Comparison of ENCODE assay signal across 7 cellular contexts in the genomic region with DNA sequence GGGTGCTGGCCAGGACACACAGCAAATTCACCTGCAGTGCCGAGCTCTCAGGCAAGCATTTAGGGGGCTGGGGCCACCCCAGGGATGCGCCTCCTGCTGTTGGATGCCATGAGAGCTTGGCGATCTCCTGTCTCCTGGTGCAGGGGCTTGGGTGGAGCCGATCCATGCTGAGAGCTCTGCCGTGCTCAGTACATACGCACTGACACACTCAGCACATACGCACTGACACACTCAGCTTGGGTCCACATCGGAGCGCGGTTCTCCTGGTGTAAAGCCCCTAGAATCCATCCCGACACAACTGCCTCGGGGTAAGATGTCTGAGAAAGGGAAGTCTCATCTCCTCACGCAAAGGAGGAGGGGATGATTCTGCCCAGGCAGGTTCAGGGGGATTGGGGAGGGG. TPM values are rescaled to one million over a fixed set of nuclear protein-coding genes. Genes with fewer than 3 reads are reported as not detected.
"Had no signal": no experiment of that assay in that cellular context is flagged by ENCODE, and none has a peak within 500 bp of the region (broad histone marks: within the 10 kb centered on the region; RNA-seq: fewer than 3 reads in every experiment).

No MANE protein-coding gene starts in this region.

RNA-seq across cellular contexts. Expression of a gene that starts 10.3 kb away (rescaled TPM):
- total RNA-seq: HT-29, NCI-H460, PC-9, Peyer's patch, Right ventricle myocardium superior, RPMI7951, SJSA1 had no signal

RNA-seq across cellular contexts. Expression of a gene that starts 14.4 kb away (rescaled TPM):
- total RNA-seq: HT-29, PC-9, Peyer's patch, Right ventricle myocardium superior, RPMI7951, SJSA1 had no signal

RNA-seq across cellular contexts. Expression of a gene that starts 25.9 kb away (rescaled TPM):
- total RNA-seq: HT-29, PC-9, Peyer's patch, Right ventricle myocardium superior, RPMI7951, SJSA1 had no signal
